Comparison of ENCODE assay signal across 30 cellular contexts in the genomic region with DNA sequence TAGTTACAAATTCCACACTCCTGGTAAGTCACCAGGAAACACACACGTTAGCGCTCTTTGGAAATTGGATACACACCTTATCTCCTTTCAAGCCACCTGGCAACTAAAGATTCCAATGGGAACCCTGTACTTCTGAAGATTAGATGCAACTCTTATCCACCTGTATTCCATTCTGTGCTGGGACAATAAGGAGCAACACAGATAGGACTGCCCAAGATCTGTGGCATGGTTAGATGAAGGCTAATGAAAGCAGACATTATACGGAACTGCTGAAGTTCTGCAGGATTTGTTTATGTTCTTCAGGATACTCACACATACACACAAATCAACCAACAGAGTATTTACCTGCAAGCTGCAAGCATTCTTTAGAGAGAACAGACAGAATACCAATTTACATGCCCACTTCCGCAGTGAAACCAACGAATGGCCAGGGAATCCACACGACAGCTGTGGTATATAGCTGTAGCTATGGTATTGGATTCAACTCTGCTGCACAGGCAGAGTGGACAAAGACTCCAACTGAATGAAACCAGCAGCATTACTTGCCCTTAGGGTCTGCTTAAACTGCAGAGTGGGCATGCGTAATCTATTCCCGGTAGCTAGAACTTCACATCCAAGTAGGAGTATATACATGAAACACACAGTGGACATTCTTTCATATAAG. TPM values are rescaled to one million over a fixed set of nuclear protein-coding genes. Genes with fewer than 3 reads are reported as not detected.
"Had no signal": no experiment of that assay in that cellular context is flagged by ENCODE, and none has a peak within 500 bp of the region (broad histone marks: within the 10 kb centered on the region; RNA-seq: fewer than 3 reads in every experiment).

No MANE protein-coding gene starts in this region.

- H3K27me3 ChIP-seq: gastrocnemius medialis, heart left ventricle, left lung, neutrophil, right atrium auricular region, sigmoid colon, stomach, testis, tibial artery had no signal

- H3K27ac ChIP-seq: gastrocnemius medialis, heart left ventricle, left lung, neutrophil, parathyroid adenoma, right atrium auricular region, sigmoid colon, stomach, testis, tibial artery had no signal

- ATAC-seq: gastrocnemius medialis; heart left ventricle; left cardiac atrium; left lung; naive thymus-derived CD8-positive, alpha-beta T cell; stimulated activated effector memory CD8-positive, alpha-beta T cell treated with anti-CD3 and anti-CD28 coated beads, Interleukin-12 subunit alpha, Interleukin-12 subunit beta, amount 100 ng/mL, for 72 hours had no signal

- H3K9ac ChIP-seq: parathyroid adenoma had no signal

- H3K9me3 Mint-ChIP-seq: dendritic cell treated with granulocyte-macrophage colony-stimulating factor and Interleukin-4, amounts not matched to agents 40 ng/mL and 50 ng/mL, for 4 days; naive thymus-derived CD8-positive, alpha-beta T cell; neural crest cell; stimulated activated effector memory CD8-positive, alpha-beta T cell treated with anti-CD3 and anti-CD28 coated beads, Interleukin-12 subunit alpha, Interleukin-12 subunit beta, amount 100 ng/mL, for 72 hours; type B pancreatic cell had no signal

- H3K27me3 Mint-ChIP-seq: dendritic cell treated with granulocyte-macrophage colony-stimulating factor and Interleukin-4, amounts not matched to agents 40 ng/mL and 50 ng/mL, for 4 days; naive thymus-derived CD8-positive, alpha-beta T cell; progenitor cell of endocrine pancreas; type B pancreatic cell had no signal

- H3K4me1 ChIP-seq: testis had no signal

- H3K27ac Mint-ChIP-seq: dendritic cell treated with granulocyte-macrophage colony-stimulating factor and Interleukin-4, amounts not matched to agents 40 ng/mL and 50 ng/mL, for 4 days; stimulated activated effector memory CD8-positive, alpha-beta T cell treated with anti-CD3 and anti-CD28 coated beads, Interleukin-12 subunit alpha, Interleukin-12 subunit beta, amount 100 ng/mL, for 72 hours; type B pancreatic cell had no signal

- H3K4me3 ChIP-seq: gastrocnemius medialis, heart left ventricle, left lung, right atrium auricular region, sigmoid colon, stomach, testis, tibial artery had no signal

- FAIRE-seq: colon, endometrium had no signal

- H3K9me3 ChIP-seq: gastrocnemius medialis, heart left ventricle, left lung, neutrophil, right atrium auricular region, sigmoid colon, stomach, testis, tibial artery had no signal

- H2AFZ ChIP-seq: parathyroid adenoma had no signal

- H3K4me3 Mint-ChIP-seq: dendritic cell treated with granulocyte-macrophage colony-stimulating factor and Interleukin-4, amounts not matched to agents 40 ng/mL and 50 ng/mL, for 4 days; naive thymus-derived CD8-positive, alpha-beta T cell; neural crest cell; stimulated activated effector memory CD8-positive, alpha-beta T cell treated with anti-CD3 and anti-CD28 coated beads, Interleukin-12 subunit alpha, Interleukin-12 subunit beta, amount 100 ng/mL, for 72 hours; type B pancreatic cell had no signal

- DNase-seq: effector CD8-positive, alpha-beta T cell; gastrocnemius medialis; heart left ventricle; hippocampal formation; left cardiac atrium; left lung; mesendoderm; naive thymus-derived CD8-positive, alpha-beta T cell; sigmoid colon; stimulated activated CD4-positive, alpha-beta T cell treated with anti-CD3 and anti-CD28 coated beads, Interleukin-2, amount 100 ng/mL, for 24 hours; stimulated activated CD4-positive, alpha-beta T cell treated with anti-CD3 and anti-CD28 coated beads, Interleukin-4, amount 100 ng/mL, for 24 hours; stimulated activated naive CD4-positive, alpha-beta T cell treated with Interleukin-2 at 50 U/mL for 16 hours; stomach; testis; tibial artery had no signal

RNA-seq across cellular contexts. Expression of a gene that starts 48.8 kb away (rescaled TPM):
- total RNA-seq: gastrocnemius medialis, kidney epithelial cell, lower leg skin, myocyte, right atrium auricular region, skeletal muscle tissue, subcutaneous adipose tissue had no signal
- polyA plus RNA-seq: heart left ventricle had no signal
